In genomic region chr18:27005589-27005988, GRCh38 we compare ENCODE assay signal across 9 cellular contexts.
DNase-seq lines count a peak whose midpoint lies in the region; ATAC-seq and TF ChIP-seq lines count a peak whose summit lies in the region.
"Had no signal": no experiment of that assay in that cellular context is flagged by ENCODE, and none has a peak within 500 bp of the region (broad histone marks: within the 10 kb centered on the region; RNA-seq: fewer than 3 reads in every experiment).

No MANE protein-coding gene starts in this region.

- no peaks in the 10 kb centered on the region for H3K36me3 Mint-ChIP-seq in natural killer cell

- H3K27me3 Mint-ChIP-seq in natural killer cell (ENCODE audit: low read depth in 2 of 2): no peaks in the 10 kb centered on the region

- H3K4me3 ChIP-seq in BJ (ENCODE audit: low read depth, low read length) (no peak overlapping the region), NB4 (ENCODE audit: low read depth, low read length) (no peak overlapping the region), fibroblast of mammary gland (ENCODE audit: control insufficient read depth, low read depth, low read length) (no peak overlapping the region)

- ATAC-seq in GM19328 (IDR thresholded peaks at IDR 0.05; ENCODE audit: unreplicated experiment): peak; percentile 71
- no peak for ATAC-seq in natural killer cell
- ATAC-seq in HG02981 (IDR thresholded peaks at IDR 0.05; ENCODE audit: unreplicated experiment): no peak

- intact Hi-C loops in natural killer cell (cut with micrococcal nuclease): no loop called here

- DNase-seq in BJ (ENCODE audit: low read depth) (no peak), NB4 (ENCODE audit: low read depth) (peak; percentile 31), fibroblast of mammary gland (ENCODE audit: low read depth) (peak; percentile 11), natural killer cell (no peak), Ammon's horn (ENCODE audit: low spot score) (no peak), NCI-H2227 treated with DMSO at 0.1 percent for 48 hours (lab: John Stamatoyannopoulos, UW) (no peak)

- no peak overlapping the region for H3K4me3 Mint-ChIP-seq in natural killer cell
- H3K4me3 Mint-ChIP-seq: T-helper 1 cell treated with Interleukin-12 subunit alpha and Interleukin-12 subunit beta and Interleukin-4 antibody, amounts not matched to agents 30 μg/mL and 1 μg/mL, for 36 hours had no signal

- H3K27me3 ChIP-seq in BJ (ENCODE audit: control insufficient read depth, insufficient read depth, low read length): no peaks in the 10 kb centered on the region

- H3K4me1 Mint-ChIP-seq in natural killer cell: no peaks in the 10 kb centered on the region

- H3K36me3 ChIP-seq in BJ (ENCODE audit: control insufficient read depth, insufficient read depth, low read length): no peaks in the 10 kb centered on the region

- CTCF ChIA-PET in BJ (lab: Yijun Ruan, JAX): interaction anchor here (0.8 to 0.9 kb wide), 2 partner anchors 15 to 698 kb away, joined by 3 read pairs; no protein-coding TSS in a partner anchor

- TF ChIP-seq POLR2A in NB4 (IDR thresholded peaks at IDR 0.05; ENCODE audit: extremely low read depth, insufficient read length): no peak

- no peak overlapping the region for H3K27ac Mint-ChIP-seq in natural killer cell
- H3K27ac Mint-ChIP-seq: T-helper 1 cell treated with Interleukin-12 subunit alpha and Interleukin-12 subunit beta and Interleukin-4 antibody, amounts not matched to agents 30 μg/mL and 1 μg/mL, for 36 hours had no signal

- TF ChIP-seq CTCF in BJ (IDR thresholded peaks at IDR 0.05; ENCODE audit: insufficient read depth, low read depth, low read length) (peak; percentile 23; the same call in 1 of the 2 replicates), NB4 (IDR thresholded peaks at IDR 0.05; ENCODE audit: low read depth, low read length) (peak; percentile 38), fibroblast of mammary gland (conservative IDR thresholded peaks at IDR 0.05; ENCODE audit: control insufficient read depth, insufficient read depth, low read depth, low read length) (peak; percentile 34), natural killer cell (IDR thresholded peaks at IDR 0.05) (no peak)

- H3K9me3 Mint-ChIP-seq in natural killer cell: peaks cover 5 to 9% of the 10 kb centered on the region in 2 donors
- H3K9me3 Mint-ChIP-seq: T-helper 1 cell treated with Interleukin-12 subunit alpha and Interleukin-12 subunit beta and Interleukin-4 antibody, amounts not matched to agents 30 μg/mL and 1 μg/mL, for 36 hours had no signal

- POLR2A ChIA-PET in BJ (lab: Charles Lee): no interaction called here

Comparison
In these comparisons a context has a peak if more than half of its experiments do, and no peak if none do; other contexts are left out.
1. DNase-seq: peak in NB4 (single experiment) and fibroblast of mammary gland (single experiment); none in BJ (single experiment), natural killer cell (single experiment), Ammon's horn (single experiment) and NCI-H2227 treated with DMSO at 0.1 percent for 48 hours (single experiment).